ENCODE assay signal across 38 cellular contexts in genomic region chr1:119740886-119741780, GRCh38. TPM values are rescaled to one million over a fixed set of nuclear protein-coding genes. Genes with fewer than 3 reads are reported as not detected.
A peak's percentile ranks its signal among the peaks of the same experiment; 100 is the strongest.
DNase-seq lines count a peak whose midpoint lies in the region; TF ChIP-seq lines count a peak whose summit lies in the region.
"Had no signal": no experiment of that assay in that cellular context is flagged by ENCODE, and none has a peak within 500 bp of the region (broad histone marks: within the 10 kb centered on the region; RNA-seq: fewer than 3 reads in every experiment).

No MANE protein-coding gene starts in this region.

- H3K27me3 ChIP-seq in breast epithelium = no peaks in the 10 kb centered on the region
- H3K27me3 ChIP-seq: brain microvascular endothelial cell, left lung, right atrium auricular region, spleen, stomach, upper lobe of right lung had no signal

- peaks cover 35% of the 10 kb centered on the region for H3K36me3 Mint-ChIP-seq in MCF 10A (ENCODE audit: insufficient read depth, unreplicated experiment)
- peaks cover 18% of the 10 kb centered on the region for H3K36me3 Mint-ChIP-seq in neural crest cell (ENCODE audit: low read depth)
- peaks cover 23% of the 10 kb centered on the region for H3K36me3 Mint-ChIP-seq in type B pancreatic cell
- H3K36me3 Mint-ChIP-seq: immature natural killer cell had no signal

- intact Hi-C loops in breast epithelium (cut with DNase I; ENCODE audit: low total_unique reads) (loop anchor here (5.0 kb wide), 1 partner anchor 196 kb away; no protein-coding TSS in a partner anchor), MCF 10A (cut with micrococcal nuclease) (loop anchor here (5.0 kb wide), 1 partner anchor 64 kb away; no protein-coding TSS in a partner anchor)

- no peaks in the 10 kb centered on the region for H3K4me1 ChIP-seq in breast epithelium
- H3K4me1 ChIP-seq: left lung, upper lobe of right lung had no signal

- peaks cover 6% of the 10 kb centered on the region for H3K4me1 Mint-ChIP-seq in MCF 10A (ENCODE audit: insufficient read depth, unreplicated experiment)
- peaks cover 28% of the 10 kb centered on the region for H3K4me1 Mint-ChIP-seq in neural crest cell
- peaks cover 23% of the 10 kb centered on the region for H3K4me1 Mint-ChIP-seq in type B pancreatic cell (ENCODE audit: unreplicated experiment)
- H3K4me1 Mint-ChIP-seq: immature natural killer cell had no signal

- H3K27ac Mint-ChIP-seq in MCF 10A (ENCODE audit: low read depth, unreplicated experiment) = no peak overlapping the region
- peak overlapping the region; percentile 43 for H3K27ac Mint-ChIP-seq in neural crest cell (ENCODE audit: unreplicated experiment)
- H3K27ac Mint-ChIP-seq in type B pancreatic cell = no peak overlapping the region
- H3K27ac Mint-ChIP-seq: activated CD4-positive, alpha-beta memory T cell treated with anti-CD3 and anti-CD28 coated beads for 36 hours; activated naive CD4-positive, alpha-beta T cell treated with anti-CD3 and anti-CD28 coated beads for 36 hours; activated T-helper 1 cell treated with anti-CD3 and anti-CD28 coated beads, Interleukin-12 subunit alpha, Interleukin-12 subunit beta, Interleukin-2, Interleukin-4 antibody, amounts not matched to agents 30 ng/mL and 10 ng/mL and 1 ng/mL, durations not matched to agents 14 hours and 24 hours and 36 hours; HFFc6; immature natural killer cell had no signal

- no peaks in the 10 kb centered on the region for H3K27me3 Mint-ChIP-seq in MCF 10A (ENCODE audit: insufficient read depth, unreplicated experiment)
- no peaks in the 10 kb centered on the region for H3K27me3 Mint-ChIP-seq in neural crest cell (ENCODE audit: low read depth)
- no peaks in the 10 kb centered on the region for H3K27me3 Mint-ChIP-seq in type B pancreatic cell
- H3K27me3 Mint-ChIP-seq: activated CD4-positive, alpha-beta memory T cell treated with anti-CD3 and anti-CD28 coated beads for 36 hours had no signal

- no peak for DNase-seq in breast epithelium (ENCODE audit: low spot score in 2 of 2)
- DNase-seq in MCF 10A (ENCODE audit: unreplicated experiment) = no peak
- peak; percentile 50 for DNase-seq in coronary artery (ENCODE audit: low spot score)
- DNase-seq in neural crest cell (ENCODE audit: low read depth, low spot score) = no peak
- peak; percentile 61 for DNase-seq in type B pancreatic cell (ENCODE audit: extremely low spot score, unreplicated experiment)
- DNase-seq in NCI-H226 = no peak
- no peak for DNase-seq in AG08395 (ENCODE audit: low spot score)
- no peak for DNase-seq in RPMI8226
- DNase-seq: activated CD4-positive, alpha-beta memory T cell treated with anti-CD3 and anti-CD28 coated beads for 36 hours; activated CD4-positive, CD25-positive, alpha-beta regulatory T cell treated with anti-CD3 and anti-CD28 coated beads, Interleukin-2, amount 50 U/mL, for 72 hours; activated CD8-positive, alpha-beta memory T cell treated with anti-CD3 and anti-CD28 coated beads, Interleukin-2, amount 50 U/mL, for 48 hours; activated naive CD4-positive, alpha-beta T cell treated with anti-CD3 and anti-CD28 coated beads for 36 hours; brain microvascular endothelial cell; DMS79 treated with DMSO at 0.1 percent for 48 hours; effector CD4-positive, alpha-beta T cell; GDM1; HFFc6; immature natural killer cell; KBM-7; left lung; mesendoderm; NCI-H1105 treated with DMSO at 0.1 percent for 48 hours; NCI-H2029 treated with DMSO at 0.1 percent for 48 hours; NCI-H69; PC-9; Right ventricle myocardium superior; spleen; stimulated activated CD8-positive, alpha-beta memory T cell treated with anti-CD3 and anti-CD28 coated beads, Interleukin-4, amount 100 ng/mL, for 48 hours; stomach; T-helper 2 cell; upper lobe of right lung had no signal

- H3K27ac ChIP-seq in breast epithelium (peak overlapping the region; percentile 60 to 70), coronary artery (peak overlapping the region in 1 of 2 donors; percentile 82)
- H3K27ac ChIP-seq: brain microvascular endothelial cell, left lung, PC-9, spleen, upper lobe of right lung had no signal

- no peak for TF ChIP-seq POLR2A in breast epithelium (IDR thresholded peaks at IDR 0.05)

- H3K9me3 Mint-ChIP-seq in MCF 10A (ENCODE audit: unreplicated experiment) (no peaks in the 10 kb centered on the region), neural crest cell (no peaks in the 10 kb centered on the region), type B pancreatic cell (no peaks in the 10 kb centered on the region)
- H3K9me3 Mint-ChIP-seq: activated CD4-positive, alpha-beta memory T cell treated with anti-CD3 and anti-CD28 coated beads for 36 hours; activated naive CD4-positive, alpha-beta T cell treated with anti-CD3 and anti-CD28 coated beads for 36 hours; activated T-helper 1 cell treated with anti-CD3 and anti-CD28 coated beads, Interleukin-12 subunit alpha, Interleukin-12 subunit beta, Interleukin-2, Interleukin-4 antibody, amounts not matched to agents 30 ng/mL and 10 ng/mL and 1 ng/mL, durations not matched to agents 14 hours and 24 hours and 36 hours; CD14-positive monocyte; HFFc6; immature natural killer cell had no signal

- no peak overlapping the region for H3K4me3 ChIP-seq in breast epithelium
- no peak overlapping the region for H3K4me3 ChIP-seq in coronary artery
- H3K4me3 ChIP-seq: left lung, PC-9, right atrium auricular region, spleen, stomach, upper lobe of right lung had no signal

- H3K9me3 ChIP-seq in breast epithelium = no peaks in the 10 kb centered on the region
- H3K9me3 ChIP-seq: left lung, right atrium auricular region, spleen, stomach, upper lobe of right lung had no signal

- no peak overlapping the region for H3K4me3 Mint-ChIP-seq in MCF 10A (ENCODE audit: unreplicated experiment)
- no peak overlapping the region for H3K4me3 Mint-ChIP-seq in neural crest cell
- H3K4me3 Mint-ChIP-seq in type B pancreatic cell = no peak overlapping the region
- H3K4me3 Mint-ChIP-seq: activated CD4-positive, alpha-beta memory T cell treated with anti-CD3 and anti-CD28 coated beads for 36 hours; activated naive CD4-positive, alpha-beta T cell treated with anti-CD3 and anti-CD28 coated beads for 36 hours; activated T-helper 1 cell treated with anti-CD3 and anti-CD28 coated beads, Interleukin-12 subunit alpha, Interleukin-12 subunit beta, Interleukin-2, Interleukin-4 antibody, amounts not matched to agents 30 ng/mL and 10 ng/mL and 1 ng/mL, durations not matched to agents 14 hours and 24 hours and 36 hours; CD14-positive monocyte; HFFc6; immature natural killer cell had no signal

- no peaks in the 10 kb centered on the region for H3K36me3 ChIP-seq in breast epithelium
- H3K36me3 ChIP-seq: right atrium auricular region, spleen, upper lobe of right lung had no signal

- TF ChIP-seq CTCF in breast epithelium (IDR thresholded peaks at IDR 0.05) (no peak), MCF 10A (IDR thresholded peaks at IDR 0.05; ENCODE audit: unreplicated experiment) (no peak), coronary artery (IDR thresholded peaks at IDR 0.05) (no peak), neural crest cell (conservative IDR thresholded peaks at IDR 0.05) (no peak), type B pancreatic cell (conservative IDR thresholded peaks at IDR 0.05) (no peak)

- POLR2A ChIA-PET in MCF 10A (lab: Yijun Ruan, JAX) = interaction anchor here (0.6 kb wide), 1 partner anchor 868 kb away, joined by 3 read pairs; no protein-coding TSS in a partner anchor

- BruUV-seq in MCF 10A (replicated peaks; lab: Mats Ljungman, UMichigan) = no TSS peak

- CTCF ChIA-PET in MCF 10A (lab: Yijun Ruan, JAX) = interaction anchor here (0.6 to 3.9 kb wide), 10 partner anchors 17 to 227 kb away, joined by 3 to 24 read pairs (median 4); no protein-coding TSS in a partner anchor

RNA-seq across cellular contexts. Expression of gene HMGCS2, which starts 27.6 kb away (rescaled TPM):
- 100 to 1,000 TPM in 1 of 3 donors, 10 to 100 TPM in 1, under 1 TPM in 1; 0.16 to 142 (median 23.0) TPM for total RNA-seq in breast epithelium
- not detected in 2 replicates for total RNA-seq in MCF 10A (2022)
- total RNA-seq in neural crest cell = not detected in 2 replicates
- 19.1 and 34.7 TPM in 2 replicates for total RNA-seq in type B pancreatic cell (ENCODE audit: low replicate concordance)
- total RNA-seq: A172; activated CD4-positive, alpha-beta memory T cell treated with anti-CD3 and anti-CD28 coated beads for 36 hours; activated naive CD4-positive, alpha-beta T cell treated with anti-CD3 and anti-CD28 coated beads for 36 hours; activated T-helper 1 cell treated with anti-CD3 and anti-CD28 coated beads, Interleukin-12 subunit alpha, Interleukin-12 subunit beta, Interleukin-2, Interleukin-4 antibody, amounts not matched to agents 30 ng/mL and 10 ng/mL and 1 ng/mL, durations not matched to agents 14 hours and 24 hours and 36 hours; glomerular endothelial cell; HFFc6; HT1080; M059J; PC-9; spleen; upper lobe of right lung had no signal

RNA-seq across cellular contexts. Expression of gene PHGDH, which starts 29.4 kb away (rescaled TPM):
- 10 to 100 TPM in 2 of 3 donors, 1 to 10 TPM in 1; 6.1 to 54.7 (median 17.7) TPM for total RNA-seq in breast epithelium
- 165 and 198 TPM in 2 replicates for total RNA-seq in MCF 10A (2022)
- 330 and 365 TPM in 2 replicates for total RNA-seq in neural crest cell
- total RNA-seq in type B pancreatic cell (ENCODE audit: low replicate concordance) = 195 and 217 TPM in 2 replicates

Comparison
In these comparisons a context has a peak if more than half of its experiments do, and no peak if none do; other contexts are left out.
1. DNase-seq: peak in coronary artery (single experiment) and type B pancreatic cell (single experiment); none in breast epithelium (0 of 2), MCF 10A (single experiment), neural crest cell (single experiment), NCI-H226 (single experiment), AG08395 (single experiment) and RPMI8226 (single experiment).